7 cellular contexts compared by ENCODE assay signal in the genomic region with DNA sequence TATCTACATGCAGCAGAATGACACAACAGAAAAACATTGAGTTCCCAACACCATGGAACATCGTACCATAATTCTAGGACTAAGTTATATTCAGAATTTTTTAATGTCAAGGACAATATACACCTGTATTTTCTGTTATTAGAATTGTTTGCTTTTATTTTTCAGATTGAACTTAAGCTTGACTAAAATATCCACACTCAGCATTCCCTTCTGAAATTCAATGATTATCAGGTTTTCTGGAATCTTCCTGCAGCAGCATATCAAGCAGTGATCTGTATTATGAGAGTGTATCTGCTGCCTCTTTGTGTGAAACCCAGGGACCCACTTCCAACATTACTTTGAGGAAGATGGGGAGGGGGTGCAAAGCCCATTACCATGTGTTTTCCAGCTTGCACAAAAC.
"Had no signal": no experiment of that assay in that cellular context is flagged by ENCODE, and none has a peak within 500 bp of the region (broad histone marks: within the 10 kb centered on the region; RNA-seq: fewer than 3 reads in every experiment).

No MANE protein-coding gene starts in this region.

- H3K27ac ChIP-seq: HL-60, KMS-11 had no signal

- H3K4me2 ChIP-seq: KMS-11 had no signal

- H3K4me3 ChIP-seq: K562 had no signal

- ATAC-seq: K562 had no signal

- DNase-seq: IMR-90, KBM-7, KG1 had no signal

- H3K9ac ChIP-seq: KMS-11 had no signal

- FAIRE-seq: HTR-8/SVneo, K562 had no signal
